ENCODE assay signal across 1 cellular context in genomic region chr6:106237286-106237685, GRCh38.
TF ChIP-seq lines count a peak whose summit lies in the region.

No MANE protein-coding gene starts in this region.

TF ChIP-seq in HepG2, 621 proteins besides CTCF, POLR2A, EP300 and RAD21:
- TF ChIP-seq ARID5B (CRISPR knock-in tag; IDR thresholded peaks at IDR 0.05) (peak; percentile 21; the same call in 1 of the 2 replicates), RXRB (CRISPR knock-in tag; IDR thresholded peaks at IDR 0.05; ENCODE audit: borderline replicate concordance) (peak; percentile 71), ZSCAN29 (CRISPR knock-in tag; conservative IDR thresholded peaks at IDR 0.05) (no peak), HNF4G (IDR thresholded peaks at IDR 0.05; ENCODE audit: borderline replicate concordance, low read depth, low read length) (peak; percentile 32; the same call in 1 of the 2 replicates), HNF4G (CRISPR knock-in tag; IDR thresholded peaks at IDR 0.05; ENCODE audit: borderline replicate concordance, low read depth) (no peak), CC2D1A (CRISPR knock-in tag; IDR thresholded peaks at IDR 0.05) (no peak), NFE2L1 (CRISPR knock-in tag; IDR thresholded peaks at IDR 0.05; ENCODE audit: borderline replicate concordance) (no peak), SP4 (CRISPR knock-in tag; IDR thresholded peaks at IDR 0.05) (no peak), HCFC1 (IDR thresholded peaks at IDR 0.05; ENCODE audit: low read depth, low read length) (no peak), HNF4A (CRISPR knock-in tag; IDR thresholded peaks at IDR 0.05) (peak; percentile 64)
